26 cellular contexts compared by ENCODE assay signal in the genomic region with DNA sequence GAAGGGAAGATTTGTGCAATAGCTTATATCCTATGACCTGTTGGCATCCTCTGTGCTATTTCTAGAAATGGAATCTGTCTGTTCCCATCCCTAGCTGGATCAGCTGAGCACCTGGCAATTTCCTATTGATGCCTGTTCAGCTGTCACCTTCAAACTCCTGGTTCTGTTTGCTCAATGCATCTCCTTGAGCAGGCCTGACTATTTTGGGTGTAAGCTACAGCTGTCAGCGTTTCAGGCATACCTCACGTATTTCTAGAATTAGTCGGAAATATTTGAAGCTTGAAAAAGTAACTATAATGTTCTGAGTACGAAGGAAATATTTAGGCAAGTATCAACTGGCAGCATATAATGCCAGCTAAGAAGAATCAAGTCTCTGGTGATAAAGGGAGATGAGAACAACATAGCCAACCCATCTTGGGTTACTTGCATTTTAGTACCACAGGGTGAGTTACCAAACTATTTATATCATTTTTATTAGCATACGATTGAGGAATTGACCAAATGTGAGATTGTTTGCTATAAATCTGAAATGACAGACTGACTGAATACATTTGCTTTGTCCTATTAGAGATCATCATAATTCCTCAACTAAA. TPM values are rescaled to one million over a fixed set of nuclear protein-coding genes. Genes with fewer than 3 reads are reported as not detected.
"Had no signal": no experiment of that assay in that cellular context is flagged by ENCODE, and none has a peak within 500 bp of the region (broad histone marks: within the 10 kb centered on the region; RNA-seq: fewer than 3 reads in every experiment).

No MANE protein-coding gene starts in this region.

- H3K27me3 ChIP-seq: body of pancreas, right lobe of liver, spleen, testis had no signal

- H3K9me3 ChIP-seq: body of pancreas, right lobe of liver, spleen, testis had no signal

- H3K4me3 ChIP-seq: body of pancreas, right lobe of liver, spleen, testis had no signal

- H3K36me3 Mint-ChIP-seq: activated CD8-positive, alpha-beta memory T cell treated with anti-CD3 and anti-CD28 coated beads, Interleukin-2, amount 10 ng/mL, durations not matched to agents 7 days and 5 days; memory B cell; type B pancreatic cell had no signal

- H3K4me3 Mint-ChIP-seq: activated CD4-positive, alpha-beta T cell treated with anti-CD3 and anti-CD28 coated beads, Interleukin-2, amount 10 ng/mL, durations not matched to agents 7 days and 5 days; activated CD8-positive, alpha-beta memory T cell treated with anti-CD3 and anti-CD28 coated beads, Interleukin-2, amount 10 ng/mL, durations not matched to agents 7 days and 5 days; activated CD8-positive, alpha-beta T cell treated with anti-CD3 and anti-CD28 coated beads for 36 hours; activated naive CD8-positive, alpha-beta T cell treated with anti-CD3 and anti-CD28 coated beads, Interleukin-2, amount 50 U/mL, for 24 hours; dendritic cell treated with granulocyte-macrophage colony-stimulating factor and Interleukin-4, amounts not matched to agents 40 ng/mL and 50 ng/mL, for 4 days; memory B cell; type B pancreatic cell had no signal

- H3K9me3 Mint-ChIP-seq: activated CD4-positive, alpha-beta T cell treated with anti-CD3 and anti-CD28 coated beads, Interleukin-2, amount 10 ng/mL, durations not matched to agents 7 days and 5 days; activated CD8-positive, alpha-beta T cell treated with anti-CD3 and anti-CD28 coated beads for 36 hours; activated naive CD8-positive, alpha-beta T cell treated with anti-CD3 and anti-CD28 coated beads, Interleukin-2, amount 50 U/mL, for 24 hours; dendritic cell treated with granulocyte-macrophage colony-stimulating factor and Interleukin-4, amounts not matched to agents 40 ng/mL and 50 ng/mL, for 4 days; memory B cell had no signal

- H3K4me1 Mint-ChIP-seq: activated CD4-positive, alpha-beta T cell treated with anti-CD3 and anti-CD28 coated beads, Interleukin-2, amount 10 ng/mL, durations not matched to agents 7 days and 5 days; activated CD8-positive, alpha-beta memory T cell treated with anti-CD3 and anti-CD28 coated beads, Interleukin-2, amount 10 ng/mL, durations not matched to agents 7 days and 5 days; activated naive CD8-positive, alpha-beta T cell treated with anti-CD3 and anti-CD28 coated beads, Interleukin-2, amount 50 U/mL, for 24 hours; memory B cell had no signal

- H3K27me3 Mint-ChIP-seq: dendritic cell treated with granulocyte-macrophage colony-stimulating factor and Interleukin-4, amounts not matched to agents 40 ng/mL and 50 ng/mL, for 4 days; type B pancreatic cell had no signal

- FAIRE-seq: frontal cortex had no signal

- H3K36me3 ChIP-seq: right lobe of liver, spleen had no signal

- H3K27ac Mint-ChIP-seq: activated CD4-positive, alpha-beta T cell treated with anti-CD3 and anti-CD28 coated beads, Interleukin-2, amount 10 ng/mL, durations not matched to agents 7 days and 5 days; activated CD8-positive, alpha-beta memory T cell treated with anti-CD3 and anti-CD28 coated beads, Interleukin-2, amount 10 ng/mL, durations not matched to agents 7 days and 5 days; activated CD8-positive, alpha-beta T cell treated with anti-CD3 and anti-CD28 coated beads for 36 hours; activated naive CD8-positive, alpha-beta T cell treated with anti-CD3 and anti-CD28 coated beads, Interleukin-2, amount 50 U/mL, for 24 hours; dendritic cell treated with granulocyte-macrophage colony-stimulating factor and Interleukin-4, amounts not matched to agents 40 ng/mL and 50 ng/mL, for 4 days; memory B cell; type B pancreatic cell had no signal

- ATAC-seq: activated CD8-positive, alpha-beta memory T cell treated with anti-CD3 and anti-CD28 coated beads, Interleukin-2, amount 10 ng/mL, durations not matched to agents 7 days and 5 days; activated CD8-positive, alpha-beta T cell treated with anti-CD3 and anti-CD28 coated beads for 36 hours; activated naive CD8-positive, alpha-beta T cell treated with anti-CD3 and anti-CD28 coated beads, Interleukin-2, amount 50 U/mL, for 24 hours; body of pancreas; esophagus mucosa; left cardiac atrium; right lobe of liver had no signal

- H3K4me1 ChIP-seq: body of pancreas, right lobe of liver, spleen, testis had no signal

- DNase-seq: activated CD4-positive, alpha-beta T cell treated with anti-CD3 and anti-CD28 coated beads, Interleukin-2, amount 10 ng/mL, durations not matched to agents 7 days and 5 days; activated CD8-positive, alpha-beta memory T cell treated with anti-CD3 and anti-CD28 coated beads, Interleukin-2, amount 10 ng/mL, durations not matched to agents 7 days and 5 days; activated CD8-positive, alpha-beta T cell treated with anti-CD3 and anti-CD28 coated beads for 36 hours; activated gamma-delta T cell; activated naive CD4-positive, alpha-beta T cell treated with anti-CD3 and anti-CD28 coated beads, Interleukin-2, amount 50 U/mL, for 16 hours; activated naive CD8-positive, alpha-beta T cell treated with anti-CD3 and anti-CD28 coated beads, Interleukin-2, amount 50 U/mL, for 24 hours; activated T-cell treated with anti-CD3 and anti-CD28 coated beads for 4 hours; body of pancreas; caudate nucleus; effector CD8-positive, alpha-beta T cell; hippocampal formation; left cardiac atrium; nucleus accumbens; right lobe of liver; spleen; stimulated activated CD4-positive, alpha-beta T cell treated with anti-CD3 and anti-CD28 coated beads, Interleukin-4, amount 100 ng/mL, for 1 hour; stimulated activated naive CD4-positive, alpha-beta T cell; testis had no signal

- H3K27ac ChIP-seq: body of pancreas, right lobe of liver, spleen, testis had no signal

RNA-seq across cellular contexts. Expression of a gene that starts 36.2 kb away (rescaled TPM):
- total RNA-seq: activated CD4-positive, alpha-beta T cell treated with anti-CD3 and anti-CD28 coated beads, Interleukin-2, amount 10 ng/mL, durations not matched to agents 7 days and 5 days; activated CD8-positive, alpha-beta memory T cell treated with anti-CD3 and anti-CD28 coated beads, Interleukin-2, amount 10 ng/mL, durations not matched to agents 7 days and 5 days; activated CD8-positive, alpha-beta T cell treated with anti-CD3 and anti-CD28 coated beads for 36 hours; body of pancreas; esophagus mucosa; frontal cortex; left cardiac atrium; liver; right lobe of liver; spleen; T-helper 2 cell treated with Interferon-gamma antibody and Interleukin-4, amounts not matched to agents 100 ng/mL and 5 ng/mL, for 36 hours had no signal
- polyA plus RNA-seq: liver, neural cell, spleen had no signal
